In the genomic region with DNA sequence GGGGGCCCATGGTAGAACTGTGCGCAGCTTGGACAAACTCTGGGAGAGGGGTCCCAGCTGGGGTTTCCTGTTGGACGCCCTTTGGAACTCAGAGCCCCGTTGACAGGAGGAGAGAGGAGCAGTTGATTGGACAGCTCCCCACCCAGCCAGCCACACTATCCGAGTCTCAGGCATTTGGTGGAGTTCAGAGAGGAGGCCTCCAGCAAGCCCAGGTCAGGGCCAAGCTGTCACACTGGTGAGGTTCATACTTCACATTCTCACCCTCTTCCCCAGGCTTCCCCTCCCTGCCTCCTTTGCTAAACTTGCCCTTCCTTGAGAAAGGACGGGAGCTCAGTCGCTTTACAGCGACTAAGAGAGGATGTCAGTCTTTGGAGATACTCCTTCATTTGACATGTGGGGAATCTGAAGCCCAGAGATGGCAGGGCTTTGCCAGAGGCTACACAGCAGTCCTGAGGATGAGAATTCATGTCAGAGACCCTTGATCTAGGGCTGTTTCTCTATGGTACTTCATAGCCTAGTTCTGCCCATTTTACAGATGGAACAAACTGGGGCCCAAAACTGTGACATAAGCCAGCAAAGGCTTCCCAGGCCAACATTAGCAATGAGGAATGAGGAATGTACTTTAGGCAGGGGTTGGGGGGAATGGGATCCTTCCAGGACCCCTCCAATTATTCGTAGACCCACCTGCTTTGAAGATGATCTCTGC, we compare ENCODE assay signal across 1 cellular context.
TF ChIP-seq lines count a peak whose summit lies in the region.

No MANE protein-coding gene starts in this region.

TF ChIP-seq in WTC11, 78 proteins besides CTCF, POLR2A, EP300 and RAD21 (continued from another document):
- no peak for TF ChIP-seq E2F4 (CRISPR knock-in tag; IDR thresholded peaks at IDR 0.05; ENCODE audit: borderline replicate concordance, low read depth)
- TF ChIP-seq SMAD4 (CRISPR knock-in tag; IDR thresholded peaks at IDR 0.05): no peak
- TF ChIP-seq ATF3 (CRISPR knock-in tag; conservative IDR thresholded peaks at IDR 0.05): no peak
- TF ChIP-seq IRF1 (CRISPR knock-in tag; IDR thresholded peaks at IDR 0.05): no peak
- no peak for TF ChIP-seq GTF2I (CRISPR knock-in tag; conservative IDR thresholded peaks at IDR 0.05)
- no peak for TF ChIP-seq JUN (CRISPR knock-in tag; IDR thresholded peaks at IDR 0.05)
- no peak for TF ChIP-seq ZNF317 (CRISPR knock-in tag; IDR thresholded peaks at IDR 0.05; ENCODE audit: borderline replicate concordance, low read depth)
- TF ChIP-seq GABPB1 (CRISPR knock-in tag; IDR thresholded peaks at IDR 0.05): no peak
